24 cellular contexts compared by ENCODE assay signal in genomic region chr5:159619826-159620225, GRCh38.
DNase-seq lines count a peak whose midpoint lies in the region; ATAC-seq and TF ChIP-seq lines count a peak whose summit lies in the region.
"Had no signal": no experiment of that assay in that cellular context is flagged by ENCODE, and none has a peak within 500 bp of the region (broad histone marks: within the 10 kb centered on the region; RNA-seq: fewer than 3 reads in every experiment).

No MANE protein-coding gene starts in this region.

- H3K27me3 ChIP-seq in hepatocyte, result no peaks in the 10 kb centered on the region
- H3K27me3 ChIP-seq: breast epithelium, tibial artery had no signal

- 58% methylated on average over 4 of the region's 4 CpGs for WGBS in hepatocyte (ENCODE audit: low lambda C conversion rate, missing lambda C conversion rate)

- TF ChIP-seq CTCF in hepatocyte (IDR thresholded peaks at IDR 0.05; ENCODE audit: poor library complexity), result no peak

- peak; percentile 14 for DNase-seq in NCI-H2171 treated with DMSO at 0.1 percent for 48 hours (lab: John Stamatoyannopoulos, UW)
- DNase-seq in NCI-H2171 (lab: John Stamatoyannopoulos, UW), result no peak
- peak in 44 of 58 donors; percentile 2 to 84 (median 29) for DNase-seq in anterior cingulate cortex (lab: John Stamatoyannopoulos, UW)
- peak; percentile 62 for DNase-seq in inferior parietal cortex (ENCODE audit: extremely low spot score)
- peak; percentile 67 for DNase-seq in superior temporal gyrus (ENCODE audit: extremely low spot score)
- DNase-seq in hepatocyte (ENCODE audit: low spot score), result no peak
- no peak for DNase-seq in 8988T
- DNase-seq: activated CD4-positive, alpha-beta T cell treated with anti-CD3 and anti-CD28 coated beads, Interleukin-2, amount 50 U/mL, for 48 hours; activated naive CD4-positive, alpha-beta T cell treated with anti-CD3 and anti-CD28 coated beads, Interleukin-2, amount 10 ng/mL, durations not matched to agents 7 days and 5 days; AML-193; CD4-positive, alpha-beta memory T cell; effector CD8-positive, alpha-beta T cell; H9; immature natural killer cell; KBM-7; naive B cell; NCI-H1105 treated with DMSO at 0.1 percent for 48 hours; NCI-H510A treated with DMSO at 0.1 percent for 48 hours; stimulated activated naive CD8-positive, alpha-beta T cell treated with anti-CD3 and anti-CD28 coated beads, Interleukin-15, amount 100 ng/mL, for 72 hours; tibial artery had no signal

- no peak overlapping the region for H3K4me3 ChIP-seq in hepatocyte
- H3K4me3 ChIP-seq: breast epithelium, tibial artery had no signal

- H3K27ac ChIP-seq in hepatocyte, result no peak overlapping the region
- H3K27ac ChIP-seq: 22Rv1, breast epithelium, tibial artery had no signal

- H3K9me3 ChIP-seq in hepatocyte (ENCODE audit: low read depth), result no peaks in the 10 kb centered on the region

- H3K4me1 ChIP-seq in hepatocyte (ENCODE audit: insufficient read depth), result no peaks in the 10 kb centered on the region
- H3K4me1 ChIP-seq: breast epithelium had no signal

- ATAC-seq in GM19467 (IDR thresholded peaks at IDR 0.05; ENCODE audit: unreplicated experiment), result no peak
- ATAC-seq: left lobe of liver; stimulated activated naive CD8-positive, alpha-beta T cell treated with anti-CD3 and anti-CD28 coated beads, Interleukin-15, amount 100 ng/mL, for 72 hours had no signal

- no peak overlapping the region for H3K4me2 ChIP-seq in hepatocyte

- H2AFZ ChIP-seq in hepatocyte, result no peak overlapping the region

- no peaks in the 10 kb centered on the region for H4K20me1 ChIP-seq in hepatocyte (ENCODE audit: insufficient read depth, poor library complexity, severe bottlenecking)

- no peaks in the 10 kb centered on the region for H3K36me3 ChIP-seq in hepatocyte (replicated peaks; ENCODE audit: insufficient read depth, low read depth)
- H3K36me3 ChIP-seq: breast epithelium, tibial artery had no signal

- H3K79me2 ChIP-seq in hepatocyte, result no peaks in the 10 kb centered on the region

- H3K9me2 ChIP-seq in hepatocyte (replicated peaks; ENCODE audit: insufficient read depth), result no peaks in the 10 kb centered on the region

Comparison
In these comparisons a context has a peak if more than half of its experiments do, and no peak if none do; other contexts are left out.
1. DNase-seq: peak in NCI-H2171 treated with DMSO at 0.1 percent for 48 hours (single experiment), anterior cingulate cortex (44 of 58), inferior parietal cortex (single experiment) and superior temporal gyrus (single experiment); none in NCI-H2171 (single experiment), hepatocyte (single experiment) and 8988T (single experiment).